Comparison of ENCODE assay signal across 14 cellular contexts in the genomic region with DNA sequence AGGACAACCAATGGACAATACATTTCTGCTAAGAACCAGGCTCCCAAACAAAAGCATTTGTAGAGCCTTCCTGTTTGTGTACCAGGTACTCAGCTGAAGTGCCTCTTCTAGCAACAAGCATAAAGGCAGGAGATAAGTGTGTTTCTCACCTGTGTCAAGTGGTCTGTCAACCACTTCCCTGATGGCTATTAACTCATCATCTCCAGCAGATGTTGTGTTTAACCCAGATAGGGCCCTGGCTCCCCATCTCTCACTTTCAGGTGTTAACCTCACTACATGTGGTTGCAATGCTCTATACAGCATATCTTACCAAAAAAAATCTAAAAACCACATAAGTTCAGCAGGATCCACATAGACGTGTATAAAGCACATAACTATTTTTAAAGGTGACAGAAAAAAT. TPM values are rescaled to one million over a fixed set of nuclear protein-coding genes. Genes with fewer than 3 reads are reported as not detected.
A peak's percentile ranks its signal among the peaks of the same experiment; 100 is the strongest.
DNase-seq lines count a peak whose midpoint lies in the region; ATAC-seq and TF ChIP-seq lines count a peak whose summit lies in the region.
"Had no signal": no experiment of that assay in that cellular context is flagged by ENCODE, and none has a peak within 500 bp of the region (broad histone marks: within the 10 kb centered on the region; RNA-seq: fewer than 3 reads in every experiment).

No MANE protein-coding gene starts in this region.

- no peaks in the 10 kb centered on the region for H3K4me1 Mint-ChIP-seq in endodermal cell
- H3K4me1 Mint-ChIP-seq: brain, CD14-positive monocyte, GM23338 had no signal

- no peak for TF ChIP-seq CTCF in thyroid gland (IDR thresholded peaks at IDR 0.05)
- no peak for TF ChIP-seq CTCF in WERI-Rb-1 (IDR thresholded peaks at IDR 0.05; ENCODE audit: low read depth, low read length)
- TF ChIP-seq CTCF in endodermal cell (conservative IDR thresholded peaks at IDR 0.05), result no peak

- H3K27me3 ChIP-seq in thyroid gland, result no peaks in the 10 kb centered on the region
- H3K27me3 ChIP-seq in WERI-Rb-1 (ENCODE audit: insufficient read depth, low read depth, severe bottlenecking), result no peaks in the 10 kb centered on the region
- no peaks in the 10 kb centered on the region for H3K27me3 ChIP-seq in endodermal cell (ENCODE audit: control insufficient read depth, insufficient read depth, low read length, poor library complexity, severe bottlenecking)
- H3K27me3 ChIP-seq: gastrocnemius medialis had no signal

- no peaks in the 10 kb centered on the region for H3K36me3 Mint-ChIP-seq in endodermal cell (ENCODE audit: low read depth)
- H3K36me3 Mint-ChIP-seq: brain, CD14-positive monocyte had no signal

- intact Hi-C loops in thyroid gland (cut with DNase I), result no loop called here

- H3K4me1 ChIP-seq in thyroid gland (peaks cover 0 to 3% of the 10 kb centered on the region in 2 donors), endodermal cell (ENCODE audit: control insufficient read depth, insufficient read depth, low read length) (no peaks in the 10 kb centered on the region)
- H3K4me1 ChIP-seq: gastrocnemius medialis had no signal

- no peak overlapping the region for H3K27ac Mint-ChIP-seq in endodermal cell
- H3K27ac Mint-ChIP-seq: activated B cell treated with CpG ODN at 0.5 μM for 24 hours, brain, CD14-positive monocyte, GM23338 had no signal

- H3K9me3 ChIP-seq in thyroid gland (no peaks in the 10 kb centered on the region), WERI-Rb-1 (ENCODE audit: severe bottlenecking) (no peaks in the 10 kb centered on the region), endodermal cell (ENCODE audit: control insufficient read depth, low read length) (no peaks in the 10 kb centered on the region)
- H3K9me3 ChIP-seq: gastrocnemius medialis had no signal

- no peak overlapping the region for H3K27ac ChIP-seq in thyroid gland
- H3K27ac ChIP-seq in WERI-Rb-1, result no peak overlapping the region
- no peak overlapping the region for H3K27ac ChIP-seq in endodermal cell (ENCODE audit: low read depth, low read length)
- H3K27ac ChIP-seq: gastrocnemius medialis had no signal

- H3K9ac ChIP-seq in endodermal cell (ENCODE audit: extremely low read depth, low read length, poor library complexity, severe bottlenecking), result no peak overlapping the region

- H3K4me3 Mint-ChIP-seq in endodermal cell, result no peak overlapping the region
- H3K4me3 Mint-ChIP-seq: activated B cell treated with CpG ODN at 0.5 μM for 24 hours, brain, CD14-positive monocyte, GM23338 had no signal

- ATAC-seq in GM19395 (IDR thresholded peaks at IDR 0.05; ENCODE audit: unreplicated experiment) (peak; percentile 77), HG03103 (IDR thresholded peaks at IDR 0.05; ENCODE audit: low read depth, unreplicated experiment) (peak; percentile 45)
- ATAC-seq: gastrocnemius medialis, GM23338 had no signal

- peak; percentile 92 for DNase-seq in DMS79 (lab: John Stamatoyannopoulos, UW)
- DNase-seq in NCI-H345 treated with DMSO at 0.1 percent for 48 hours (lab: John Stamatoyannopoulos, UW; ENCODE audit: unreplicated experiment), result peak; percentile 99
- DNase-seq in SKM-1 treated with dmso at 0.1 percent for 144 hours (lab: John Stamatoyannopoulos, UW; ENCODE audit: unreplicated experiment), result no peak
- no peak for DNase-seq in thyroid gland
- no peak for DNase-seq in WERI-Rb-1
- DNase-seq in endodermal cell, result no peak
- DNase-seq: activated B cell treated with CpG ODN at 0.5 μM for 24 hours; gastrocnemius medialis; stimulated activated CD4-positive, alpha-beta T cell treated with anti-CD3 and anti-CD28 coated beads, Interleukin-4, amount 100 ng/mL, for 4 hours had no signal

- TF ChIP-seq POLR2A in thyroid gland (IDR thresholded peaks at IDR 0.05), result no peak

- 23 to 33% methylated on average over 1 of the region's 1 CpG for WGBS in thyroid gland, 2 donors
- WGBS in endodermal cell (ENCODE audit: insufficient coverage in 1 of 2, insufficient read length in 1 of 2), 2 experiments, result 75 to 85% methylated on average over 1 of the region's 1 CpG

- no peaks in the 10 kb centered on the region for H3K9me3 Mint-ChIP-seq in endodermal cell
- H3K9me3 Mint-ChIP-seq: activated B cell treated with CpG ODN at 0.5 μM for 24 hours, CD14-positive monocyte, GM23338 had no signal

- H3K4me3 ChIP-seq in thyroid gland (replicated peaks in 1 of 3) (no peak overlapping the region), WERI-Rb-1 (ENCODE audit: low read depth, low read length) (no peak overlapping the region), endodermal cell (ENCODE audit: low read length) (no peak overlapping the region)
- H3K4me3 ChIP-seq: gastrocnemius medialis, GM23338 had no signal

- H3K27me3 Mint-ChIP-seq in endodermal cell (ENCODE audit: insufficient read depth), result no peaks in the 10 kb centered on the region
- H3K27me3 Mint-ChIP-seq: brain had no signal

- H3K36me3 ChIP-seq in thyroid gland, result no peaks in the 10 kb centered on the region
- no peaks in the 10 kb centered on the region for H3K36me3 ChIP-seq in WERI-Rb-1
- H3K36me3 ChIP-seq in endodermal cell (ENCODE audit: control insufficient read depth, insufficient read depth, low read length), result no peaks in the 10 kb centered on the region
- H3K36me3 ChIP-seq: gastrocnemius medialis had no signal

RNA-seq across cellular contexts. Expression of gene IL17A, which starts 9.6 kb away (rescaled TPM):
- total RNA-seq in thyroid gland, result not detected
- total RNA-seq in endodermal cell, result not detected
- not detected for polyA plus RNA-seq in endodermal cell (2013, experiment 1 of 2)
- polyA plus RNA-seq in endodermal cell (2013, experiment 2 of 2), result not detected
- total RNA-seq: activated B cell treated with CpG ODN at 0.5 μM for 24 hours, gastrocnemius medialis, GM23338 had no signal
- polyA plus RNA-seq: CD14-positive monocyte, GM23338 had no signal

Comparison
In these comparisons a context has a peak if more than half of its experiments do, and no peak if none do; other contexts are left out.
1. DNase-seq: peak in DMS79 (single experiment) and NCI-H345 treated with DMSO at 0.1 percent for 48 hours (single experiment); none in SKM-1 treated with dmso at 0.1 percent for 144 hours (single experiment), thyroid gland (0 of 2), WERI-Rb-1 (single experiment) and endodermal cell (single experiment).